ENCODE assay signal across 31 cellular contexts in genomic region chr2:170531876-170532275, GRCh38.
"Had no signal": no experiment of that assay in that cellular context is flagged by ENCODE, and none has a peak within 500 bp of the region (broad histone marks: within the 10 kb centered on the region; RNA-seq: fewer than 3 reads in every experiment).

No MANE protein-coding gene starts in this region.

- H3K9me3 ChIP-seq: adrenal gland, body of pancreas, esophagus squamous epithelium, gastroesophageal sphincter, heart right ventricle had no signal

- ATAC-seq: activated naive CD8-positive, alpha-beta T cell treated with anti-CD3 and anti-CD28 coated beads, Interleukin-2, amount 50 U/mL, for 24 hours; activated T-cell treated with anti-CD3 and anti-CD28 coated beads, Interleukin-2, amount 50 U/mL, for 72 hours; body of pancreas; effector memory CD8-positive, alpha-beta T cell; gastroesophageal sphincter; heart right ventricle; WTC11 had no signal

- FAIRE-seq: colon had no signal

- H3K4me3 ChIP-seq: adrenal gland, body of pancreas, esophagus squamous epithelium, gastroesophageal sphincter, heart right ventricle had no signal

- H3K36me3 ChIP-seq: adrenal gland, esophagus squamous epithelium, gastroesophageal sphincter, heart right ventricle had no signal

- DNase-seq: activated CD4-positive, alpha-beta memory T cell treated with anti-CD3 and anti-CD28 coated beads, Interleukin-2, amount 10 ng/mL, durations not matched to agents 7 days and 5 days; activated CD4-positive, alpha-beta T cell treated with anti-CD3 and anti-CD28 coated beads for 1 hour; activated CD4-positive, alpha-beta T cell treated with anti-CD3 and anti-CD28 coated beads for 4 hours; activated CD4-positive, alpha-beta T cell treated with anti-CD3 and anti-CD28 coated beads, Interleukin-2, amount 10 ng/mL, durations not matched to agents 7 days and 5 days; activated CD4-positive, alpha-beta T cell treated with anti-CD3 and anti-CD28 coated beads, Interleukin-2, amount 50 U/mL, for 4 hours; activated CD8-positive, alpha-beta memory T cell treated with anti-CD3 and anti-CD28 coated beads, Interleukin-2, amount 50 U/mL, for 48 hours; activated effector memory CD4-positive, alpha-beta T cell treated with Interleukin-2 at 50 U/mL for 16 hours; activated gamma-delta T cell treated with Interleukin-2 at 50 U/mL for 16 hours; activated naive CD4-positive, alpha-beta T cell treated with Interleukin-2 at 50 U/mL for 16 hours; activated naive CD8-positive, alpha-beta T cell treated with anti-CD3 and anti-CD28 coated beads for 36 hours; activated naive CD8-positive, alpha-beta T cell treated with anti-CD3 and anti-CD28 coated beads, Interleukin-2, amount 50 U/mL, for 24 hours; activated T-cell treated with anti-CD3 and anti-CD28 coated beads for 4 hours; activated T-cell treated with anti-CD3 and anti-CD28 coated beads, Interleukin-2, amount 50 U/mL, for 24 hours; activated T-cell treated with anti-CD3 and anti-CD28 coated beads, Interleukin-2, amount 50 U/mL, for 72 hours; adrenal gland; amygdala; aorta; body of pancreas; caudate nucleus; cortex of kidney; dermis blood vessel endothelial cell; effector CD4-positive, alpha-beta T cell; effector memory CD8-positive, alpha-beta T cell; esophagus squamous epithelium; foreskin melanocyte; heart right ventricle; T-helper 2 cell had no signal

- H3K27me3 ChIP-seq: adrenal gland, body of pancreas, esophagus squamous epithelium, gastroesophageal sphincter had no signal

- H3K27ac ChIP-seq: adrenal gland, body of pancreas, epithelial cell of prostate, gastroesophageal sphincter had no signal
